Comparison of ENCODE assay signal across 24 cellular contexts in the genomic region with DNA sequence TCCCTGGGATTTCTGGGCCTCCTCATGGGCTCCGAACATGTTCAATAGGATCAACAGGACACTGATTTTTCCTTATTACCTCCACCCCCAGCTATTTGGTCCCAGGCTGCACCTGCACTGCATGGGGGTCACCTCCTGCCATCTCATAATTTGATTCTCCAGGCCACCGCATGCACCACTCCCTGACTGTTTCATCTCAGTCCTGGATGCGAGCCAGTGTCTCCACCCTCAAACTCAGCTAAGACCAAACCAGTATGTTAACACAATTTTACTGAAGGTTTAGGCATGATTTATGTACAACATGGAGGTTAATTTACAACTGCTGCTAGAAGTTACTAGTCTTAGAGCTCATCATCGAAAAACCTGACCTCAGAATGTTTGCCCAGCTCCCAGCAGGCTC.
"Had no signal": no experiment of that assay in that cellular context is flagged by ENCODE, and none has a peak within 500 bp of the region (broad histone marks: within the 10 kb centered on the region; RNA-seq: fewer than 3 reads in every experiment).

No MANE protein-coding gene starts in this region.

- H3K4me1 ChIP-seq: esophagus muscularis mucosa, right atrium auricular region had no signal

- H3K4me3 ChIP-seq: esophagus muscularis mucosa, gastrocnemius medialis, lung, right atrium auricular region, sigmoid colon, skin epidermis, stomach, thoracic aorta, transverse colon had no signal

- DNase-seq: effector memory CD8-positive, alpha-beta T cell; gastrocnemius medialis; glutamatergic neuron; immature natural killer cell; kidney; left cardiac atrium; left ventricle myocardium superior; mesenchymal stem cell; midbrain; naive B cell; sigmoid colon; stimulated activated CD4-positive, alpha-beta T cell treated with anti-CD3 and anti-CD28 coated beads, Interleukin-12 subunit alpha, Interleukin-12 subunit beta, amount 100 ng/mL, for 4 hours; stimulated activated naive CD4-positive, alpha-beta T cell; stomach; substantia nigra; transverse colon had no signal

- FAIRE-seq: kidney had no signal

- H3K9me3 ChIP-seq: neutrophil had no signal

- H3K27ac Mint-ChIP-seq: effector memory CD8-positive, alpha-beta T cell; immature natural killer cell; nephron had no signal

- H3K27ac ChIP-seq: epithelial cell of prostate, esophagus muscularis mucosa, gastrocnemius medialis, neutrophil, right atrium auricular region, sigmoid colon, skin epidermis, stomach, thoracic aorta, transverse colon had no signal

- ATAC-seq: effector memory CD8-positive, alpha-beta T cell; gastrocnemius medialis; left cardiac atrium; left ventricle myocardium superior had no signal

- H3K4me3 Mint-ChIP-seq: effector memory CD8-positive, alpha-beta T cell; immature natural killer cell; naive B cell; nephron had no signal
